Comparison of ENCODE assay signal across 1 cellular context in genomic region chr13:79540504-79540903, GRCh38.
TF ChIP-seq lines count a peak whose summit lies in the region.

No MANE protein-coding gene starts in this region.

TF ChIP-seq in HepG2, 621 proteins besides CTCF, POLR2A, EP300 and RAD21 (continued from another document):
- TF ChIP-seq ZXDC (CRISPR knock-in tag; IDR thresholded peaks at IDR 0.05) (no peak), CEBPG (CRISPR knock-in tag; IDR thresholded peaks at IDR 0.05) (no peak), ZBTB44 (CRISPR knock-in tag; IDR thresholded peaks at IDR 0.05) (no peak), GABPA (IDR thresholded peaks at IDR 0.05; ENCODE audit: low read depth, low read length) (no peak), GABPA (CRISPR knock-in tag; IDR thresholded peaks at IDR 0.05; ENCODE audit: low read depth) (no peak), ZNF605 (CRISPR knock-in tag; IDR thresholded peaks at IDR 0.05) (no peak), HMG20B (CRISPR knock-in tag; conservative IDR thresholded peaks at IDR 0.05) (no peak), ZHX2 (IDR thresholded peaks at IDR 0.05; ENCODE audit: low read depth) (no peak), ZHX2 (CRISPR knock-in tag; IDR thresholded peaks at IDR 0.05; ENCODE audit: borderline replicate concordance) (no peak), ELK4 (CRISPR knock-in tag; IDR thresholded peaks at IDR 0.05; ENCODE audit: borderline replicate concordance) (no peak), IRF1 (CRISPR knock-in tag; IDR thresholded peaks at IDR 0.05; ENCODE audit: low read depth) (no peak)
